ENCODE assay signal across 3 cellular contexts in genomic region chr13:69597088-69597487, GRCh38.
A peak's percentile ranks its signal among the peaks of the same experiment; 100 is the strongest.
TF ChIP-seq lines count a peak whose summit lies in the region.

No MANE protein-coding gene starts in this region.

TF ChIP-seq in A549, 52 proteins besides CTCF, POLR2A, EP300 and RAD21:
- no peak for TF ChIP-seq EHMT2 (IDR thresholded peaks at IDR 0.05; ENCODE audit: low read depth)
- TF ChIP-seq MAFK (IDR thresholded peaks at IDR 0.05; ENCODE audit: partially characterized antibody), result peak; percentile 75

TF ChIP-seq in IMR-90, 13 proteins besides CTCF, POLR2A, EP300 and RAD21:
- TF ChIP-seq MXI1 (IDR thresholded peaks at IDR 0.05; ENCODE audit: borderline replicate concordance, low read depth, low read length) (no peak), MAFK (IDR thresholded peaks at IDR 0.05; ENCODE audit: low read depth, low read length) (peak; percentile 80), CEBPB (IDR thresholded peaks at IDR 0.05; ENCODE audit: low read depth, low read length) (no peak)

TF ChIP-seq in H1, 55 proteins besides CTCF, POLR2A, EP300 and RAD21:
- TF ChIP-seq MAFK (IDR thresholded peaks at IDR 0.05; ENCODE audit: low read depth, low read length), result peak; percentile 36; the same call in 1 of the 2 replicates
- TF ChIP-seq SAP30 (IDR thresholded peaks at IDR 0.05; ENCODE audit: insufficient read depth, insufficient replicate concordance, low read length), result no peak
